ENCODE assay signal across 1 cellular context in the genomic region with DNA sequence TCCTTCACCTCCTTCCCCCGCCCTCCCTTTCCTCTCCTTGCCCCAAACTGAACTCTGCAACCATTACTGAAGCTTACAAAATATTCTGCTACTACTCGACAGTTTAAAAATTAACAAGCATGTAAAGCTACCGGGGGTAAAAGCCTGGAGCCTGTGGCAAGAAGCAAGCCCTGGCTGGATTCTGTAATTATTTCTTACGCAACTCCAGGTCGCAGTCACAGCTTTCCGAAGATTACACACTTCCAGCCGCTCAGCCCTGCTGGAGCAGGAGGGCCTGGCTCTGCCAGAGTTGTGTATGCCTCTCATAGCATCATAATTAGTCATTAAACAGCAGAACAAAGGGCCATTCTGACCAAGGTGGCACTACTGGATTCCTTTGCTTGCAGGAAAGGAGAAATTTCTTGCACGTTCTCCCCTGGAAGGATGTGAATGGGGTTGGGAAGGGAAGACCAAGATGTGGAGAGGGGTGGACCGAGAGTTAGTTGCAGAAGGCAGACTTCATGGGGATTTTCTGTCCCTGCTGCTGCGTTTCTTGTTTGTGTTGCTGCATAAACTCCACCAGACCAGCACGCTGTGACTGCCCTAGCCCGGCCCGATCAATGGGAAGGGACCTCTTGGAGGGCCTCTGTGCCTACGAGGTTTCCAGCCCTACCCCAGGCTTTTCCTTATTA.
A peak's percentile ranks its signal among the peaks of the same experiment; 100 is the strongest.
TF ChIP-seq lines count a peak whose summit lies in the region.

No MANE protein-coding gene starts in this region.

TF ChIP-seq in HepG2, 621 proteins besides CTCF, POLR2A, EP300 and RAD21 (continued from another document and continues in another):
- TF ChIP-seq ZFYVE20 (CRISPR knock-in tag; IDR thresholded peaks at IDR 0.05; ENCODE audit: borderline replicate concordance, low read depth): no peak
- TF ChIP-seq BORCS8-MEF2B (CRISPR knock-in tag; IDR thresholded peaks at IDR 0.05): peak; percentile 89
- peak; percentile 88 for TF ChIP-seq MED8 (CRISPR knock-in tag; IDR thresholded peaks at IDR 0.05; ENCODE audit: insufficient replicate concordance)
- TF ChIP-seq SRSF1 (optimal IDR thresholded peaks at IDR 0.05; ENCODE audit: low read depth, low read length): no peak
- 0 out of 2 replicates have a peak, but pooled peaks have one; percentile 51 for TF ChIP-seq GATAD1 (CRISPR knock-in tag; IDR thresholded peaks at IDR 0.05)
- TF ChIP-seq, protein P1, sequence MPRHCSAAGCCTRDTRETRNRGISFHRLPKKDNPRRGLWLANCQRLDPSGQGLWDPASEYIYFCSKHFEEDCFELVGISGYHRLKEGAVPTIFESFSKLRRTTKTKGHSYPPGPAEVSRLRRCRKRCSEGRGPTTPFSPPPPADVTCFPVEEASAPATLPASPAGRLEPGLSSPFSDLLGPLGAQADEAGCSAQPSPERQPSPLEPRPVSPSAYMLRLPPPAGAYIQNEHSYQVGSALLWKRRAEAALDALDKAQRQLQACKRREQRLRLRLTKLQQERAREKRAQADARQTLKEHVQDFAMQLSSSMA (CRISPR knock-in tag; IDR thresholded peaks at IDR 0.05): peak; percentile 83; the same call in 1 of the 2 replicates
- peak; percentile 79 for TF ChIP-seq MTA1 (CRISPR knock-in tag; IDR thresholded peaks at IDR 0.05; ENCODE audit: borderline replicate concordance)
- peak; percentile 88; the same call in 1 of the 2 replicates for TF ChIP-seq ZBTB7B (CRISPR knock-in tag; IDR thresholded peaks at IDR 0.05)
- TF ChIP-seq ZNF572 (CRISPR knock-in tag; IDR thresholded peaks at IDR 0.05): peak; percentile 79
- TF ChIP-seq RXRB (CRISPR knock-in tag; IDR thresholded peaks at IDR 0.05; ENCODE audit: borderline replicate concordance): peak; percentile 95
- no peak for TF ChIP-seq RFX3 (CRISPR knock-in tag; IDR thresholded peaks at IDR 0.05)
- TF ChIP-seq, protein P2, sequence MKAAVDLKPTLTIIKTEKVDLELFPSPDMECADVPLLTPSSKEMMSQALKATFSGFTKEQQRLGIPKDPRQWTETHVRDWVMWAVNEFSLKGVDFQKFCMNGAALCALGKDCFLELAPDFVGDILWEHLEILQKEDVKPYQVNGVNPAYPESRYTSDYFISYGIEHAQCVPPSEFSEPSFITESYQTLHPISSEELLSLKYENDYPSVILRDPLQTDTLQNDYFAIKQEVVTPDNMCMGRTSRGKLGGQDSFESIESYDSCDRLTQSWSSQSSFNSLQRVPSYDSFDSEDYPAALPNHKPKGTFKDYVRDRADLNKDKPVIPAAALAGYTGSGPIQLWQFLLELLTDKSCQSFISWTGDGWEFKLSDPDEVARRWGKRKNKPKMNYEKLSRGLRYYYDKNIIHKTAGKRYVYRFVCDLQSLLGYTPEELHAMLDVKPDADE (CRISPR knock-in tag; IDR thresholded peaks at IDR 0.05): no peak
- peak; percentile 82 for TF ChIP-seq PCBP2 (optimal IDR thresholded peaks at IDR 0.05; ENCODE audit: low read depth, low read length, poor library complexity, severe bottlenecking)
- peak; percentile 61; the same call in 1 of the 2 replicates for TF ChIP-seq MED13 (CRISPR knock-in tag; IDR thresholded peaks at IDR 0.05)
- TF ChIP-seq FOXK1 (CRISPR knock-in tag; IDR thresholded peaks at IDR 0.05; ENCODE audit: borderline replicate concordance, low read depth): peak; percentile 73
- peak; percentile 85; the same call in 1 of the 2 replicates for TF ChIP-seq TBX3 (IDR thresholded peaks at IDR 0.05; ENCODE audit: borderline replicate concordance)
- TF ChIP-seq, protein P3, sequence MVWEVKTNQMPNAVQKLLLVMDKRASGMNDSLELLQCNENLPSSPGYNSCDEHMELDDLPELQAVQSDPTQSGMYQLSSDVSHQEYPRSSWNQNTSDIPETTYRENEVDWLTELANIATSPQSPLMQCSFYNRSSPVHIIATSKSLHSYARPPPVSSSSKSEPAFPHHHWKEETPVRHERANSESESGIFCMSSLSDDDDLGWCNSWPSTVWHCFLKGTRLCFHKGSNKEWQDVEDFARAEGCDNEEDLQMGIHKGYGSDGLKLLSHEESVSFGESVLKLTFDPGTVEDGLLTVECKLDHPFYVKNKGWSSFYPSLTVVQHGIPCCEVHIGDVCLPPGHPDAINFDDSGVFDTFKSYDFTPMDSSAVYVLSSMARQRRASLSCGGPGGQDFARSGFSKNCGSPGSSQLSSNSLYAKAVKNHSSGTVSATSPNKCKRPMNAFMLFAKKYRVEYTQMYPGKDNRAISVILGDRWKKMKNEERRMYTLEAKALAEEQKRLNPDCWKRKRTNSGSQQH (CRISPR knock-in tag; IDR thresholded peaks at IDR 0.05; ENCODE audit: low read depth): peak; percentile 35; the same call in 1 of the 2 replicates
- TF ChIP-seq TRIM24 (CRISPR knock-in tag; IDR thresholded peaks at IDR 0.05): no peak
- TF ChIP-seq KAT8 (CRISPR knock-in tag; IDR thresholded peaks at IDR 0.05): peak; percentile 86
- TF ChIP-seq U2AF1 (optimal IDR thresholded peaks at IDR 0.05; ENCODE audit: low read depth, low read length): peak; percentile 57
- TF ChIP-seq TEAD3 (CRISPR knock-in tag; optimal IDR thresholded peaks at IDR 0.05; ENCODE audit: borderline replicate concordance): peak; percentile 92
- no peak for TF ChIP-seq SP140L (CRISPR knock-in tag; IDR thresholded peaks at IDR 0.05; ENCODE audit: borderline replicate concordance)
- TF ChIP-seq ZNF75D (CRISPR knock-in tag; IDR thresholded peaks at IDR 0.05; ENCODE audit: borderline replicate concordance): no peak
- peak; percentile 62; the same call in 1 of the 2 replicates for TF ChIP-seq ZNF652 (CRISPR knock-in tag; IDR thresholded peaks at IDR 0.05; ENCODE audit: borderline replicate concordance, low read depth)
- no peak; the same call in 1 of the 2 replicates for TF ChIP-seq MTF2 (CRISPR knock-in tag; IDR thresholded peaks at IDR 0.05; ENCODE audit: borderline replicate concordance)
- TF ChIP-seq ZNF556 (CRISPR knock-in tag; IDR thresholded peaks at IDR 0.05; ENCODE audit: borderline replicate concordance): no peak
- TF ChIP-seq, protein P4, sequence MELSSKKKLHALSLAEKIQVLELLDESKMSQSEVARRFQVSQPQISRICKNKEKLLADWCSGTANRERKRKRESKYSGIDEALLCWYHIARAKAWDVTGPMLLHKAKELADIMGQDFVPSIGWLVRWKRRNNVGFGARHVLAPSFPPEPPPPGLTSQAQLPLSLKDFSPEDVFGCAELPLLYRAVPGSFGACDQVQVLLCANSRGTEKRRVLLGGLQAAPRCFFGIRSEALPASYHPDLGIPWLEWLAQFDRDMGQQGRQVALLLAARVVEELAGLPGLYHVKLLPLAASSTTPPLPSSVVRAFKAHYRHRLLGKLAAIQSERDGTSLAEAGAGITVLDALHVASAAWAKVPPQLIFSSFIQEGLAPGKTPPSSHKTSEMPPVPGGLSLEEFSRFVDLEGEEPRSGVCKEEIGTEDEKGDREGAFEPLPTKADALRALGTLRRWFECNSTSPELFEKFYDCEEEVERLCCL (CRISPR knock-in tag; IDR thresholded peaks at IDR 0.05; ENCODE audit: borderline replicate concordance): no peak
- 0 out of 2 replicates have a peak, but pooled peaks have one; percentile 50 for TF ChIP-seq BHLHE40 (IDR thresholded peaks at IDR 0.05; ENCODE audit: low read length)
- TF ChIP-seq, protein P5, sequence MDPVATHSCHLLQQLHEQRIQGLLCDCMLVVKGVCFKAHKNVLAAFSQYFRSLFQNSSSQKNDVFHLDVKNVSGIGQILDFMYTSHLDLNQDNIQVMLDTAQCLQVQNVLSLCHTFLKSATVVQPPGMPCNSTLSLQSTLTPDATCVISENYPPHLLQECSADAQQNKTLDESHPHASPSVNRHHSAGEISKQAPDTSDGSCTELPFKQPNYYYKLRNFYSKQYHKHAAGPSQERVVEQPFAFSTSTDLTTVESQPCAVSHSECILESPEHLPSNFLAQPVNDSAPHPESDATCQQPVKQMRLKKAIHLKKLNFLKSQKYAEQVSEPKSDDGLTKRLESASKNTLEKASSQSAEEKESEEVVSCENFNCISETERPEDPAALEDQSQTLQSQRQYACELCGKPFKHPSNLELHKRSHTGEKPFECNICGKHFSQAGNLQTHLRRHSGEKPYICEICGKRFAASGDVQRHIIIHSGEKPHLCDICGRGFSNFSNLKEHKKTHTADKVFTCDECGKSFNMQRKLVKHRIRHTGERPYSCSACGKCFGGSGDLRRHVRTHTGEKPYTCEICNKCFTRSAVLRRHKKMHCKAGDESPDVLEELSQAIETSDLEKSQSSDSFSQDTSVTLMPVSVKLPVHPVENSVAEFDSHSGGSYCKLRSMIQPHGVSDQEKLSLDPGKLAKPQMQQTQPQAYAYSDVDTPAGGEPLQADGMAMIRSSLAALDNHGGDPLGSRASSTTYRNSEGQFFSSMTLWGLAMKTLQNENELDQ (CRISPR knock-in tag; IDR thresholded peaks at IDR 0.05; ENCODE audit: borderline replicate concordance): no peak
- TF ChIP-seq ZNF121 (CRISPR knock-in tag; IDR thresholded peaks at IDR 0.05): no peak
- TF ChIP-seq ZNF350 (CRISPR knock-in tag; IDR thresholded peaks at IDR 0.05; ENCODE audit: borderline replicate concordance, low read depth): peak; percentile 90
- 0 out of 2 replicates have a peak, but pooled peaks have one; percentile 16 for TF ChIP-seq TSC22D2 (CRISPR knock-in tag; IDR thresholded peaks at IDR 0.05; ENCODE audit: borderline replicate concordance)
- no peak for TF ChIP-seq RFXAP (CRISPR knock-in tag; IDR thresholded peaks at IDR 0.05; ENCODE audit: borderline replicate concordance)
- peak; percentile 78 for TF ChIP-seq ZNF781 (CRISPR knock-in tag; IDR thresholded peaks at IDR 0.05; ENCODE audit: borderline replicate concordance, not compliant biosample characterization)
- TF ChIP-seq YY1 (IDR thresholded peaks at IDR 0.05; ENCODE audit: insufficient read depth, insufficient replicate concordance, low read depth, low read length): no peak
- TF ChIP-seq, protein P6, sequence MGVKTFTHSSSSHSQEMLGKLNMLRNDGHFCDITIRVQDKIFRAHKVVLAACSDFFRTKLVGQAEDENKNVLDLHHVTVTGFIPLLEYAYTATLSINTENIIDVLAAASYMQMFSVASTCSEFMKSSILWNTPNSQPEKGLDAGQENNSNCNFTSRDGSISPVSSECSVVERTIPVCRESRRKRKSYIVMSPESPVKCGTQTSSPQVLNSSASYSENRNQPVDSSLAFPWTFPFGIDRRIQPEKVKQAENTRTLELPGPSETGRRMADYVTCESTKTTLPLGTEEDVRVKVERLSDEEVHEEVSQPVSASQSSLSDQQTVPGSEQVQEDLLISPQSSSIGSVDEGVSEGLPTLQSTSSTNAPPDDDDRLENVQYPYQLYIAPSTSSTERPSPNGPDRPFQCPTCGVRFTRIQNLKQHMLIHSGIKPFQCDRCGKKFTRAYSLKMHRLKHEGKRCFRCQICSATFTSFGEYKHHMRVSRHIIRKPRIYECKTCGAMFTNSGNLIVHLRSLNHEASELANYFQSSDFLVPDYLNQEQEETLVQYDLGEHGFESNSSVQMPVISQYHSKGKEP (CRISPR knock-in tag; IDR thresholded peaks at IDR 0.05): no peak
- no peak; the same call in 1 of the 2 replicates for TF ChIP-seq ZSCAN20 (CRISPR knock-in tag; IDR thresholded peaks at IDR 0.05; ENCODE audit: borderline replicate concordance)
- TF ChIP-seq ZSCAN9 (CRISPR knock-in tag; IDR thresholded peaks at IDR 0.05; ENCODE audit: borderline replicate concordance): peak; percentile 93; the same call in 1 of the 2 replicates
- peak; percentile 88 for TF ChIP-seq FOXA3 (CRISPR knock-in tag; IDR thresholded peaks at IDR 0.05)
- peak; percentile 83 for TF ChIP-seq ZNF317 (CRISPR knock-in tag; IDR thresholded peaks at IDR 0.05)
- peak; percentile 96 for TF ChIP-seq HDAC2 (CRISPR knock-in tag; IDR thresholded peaks at IDR 0.05)
- TF ChIP-seq, protein P7, sequence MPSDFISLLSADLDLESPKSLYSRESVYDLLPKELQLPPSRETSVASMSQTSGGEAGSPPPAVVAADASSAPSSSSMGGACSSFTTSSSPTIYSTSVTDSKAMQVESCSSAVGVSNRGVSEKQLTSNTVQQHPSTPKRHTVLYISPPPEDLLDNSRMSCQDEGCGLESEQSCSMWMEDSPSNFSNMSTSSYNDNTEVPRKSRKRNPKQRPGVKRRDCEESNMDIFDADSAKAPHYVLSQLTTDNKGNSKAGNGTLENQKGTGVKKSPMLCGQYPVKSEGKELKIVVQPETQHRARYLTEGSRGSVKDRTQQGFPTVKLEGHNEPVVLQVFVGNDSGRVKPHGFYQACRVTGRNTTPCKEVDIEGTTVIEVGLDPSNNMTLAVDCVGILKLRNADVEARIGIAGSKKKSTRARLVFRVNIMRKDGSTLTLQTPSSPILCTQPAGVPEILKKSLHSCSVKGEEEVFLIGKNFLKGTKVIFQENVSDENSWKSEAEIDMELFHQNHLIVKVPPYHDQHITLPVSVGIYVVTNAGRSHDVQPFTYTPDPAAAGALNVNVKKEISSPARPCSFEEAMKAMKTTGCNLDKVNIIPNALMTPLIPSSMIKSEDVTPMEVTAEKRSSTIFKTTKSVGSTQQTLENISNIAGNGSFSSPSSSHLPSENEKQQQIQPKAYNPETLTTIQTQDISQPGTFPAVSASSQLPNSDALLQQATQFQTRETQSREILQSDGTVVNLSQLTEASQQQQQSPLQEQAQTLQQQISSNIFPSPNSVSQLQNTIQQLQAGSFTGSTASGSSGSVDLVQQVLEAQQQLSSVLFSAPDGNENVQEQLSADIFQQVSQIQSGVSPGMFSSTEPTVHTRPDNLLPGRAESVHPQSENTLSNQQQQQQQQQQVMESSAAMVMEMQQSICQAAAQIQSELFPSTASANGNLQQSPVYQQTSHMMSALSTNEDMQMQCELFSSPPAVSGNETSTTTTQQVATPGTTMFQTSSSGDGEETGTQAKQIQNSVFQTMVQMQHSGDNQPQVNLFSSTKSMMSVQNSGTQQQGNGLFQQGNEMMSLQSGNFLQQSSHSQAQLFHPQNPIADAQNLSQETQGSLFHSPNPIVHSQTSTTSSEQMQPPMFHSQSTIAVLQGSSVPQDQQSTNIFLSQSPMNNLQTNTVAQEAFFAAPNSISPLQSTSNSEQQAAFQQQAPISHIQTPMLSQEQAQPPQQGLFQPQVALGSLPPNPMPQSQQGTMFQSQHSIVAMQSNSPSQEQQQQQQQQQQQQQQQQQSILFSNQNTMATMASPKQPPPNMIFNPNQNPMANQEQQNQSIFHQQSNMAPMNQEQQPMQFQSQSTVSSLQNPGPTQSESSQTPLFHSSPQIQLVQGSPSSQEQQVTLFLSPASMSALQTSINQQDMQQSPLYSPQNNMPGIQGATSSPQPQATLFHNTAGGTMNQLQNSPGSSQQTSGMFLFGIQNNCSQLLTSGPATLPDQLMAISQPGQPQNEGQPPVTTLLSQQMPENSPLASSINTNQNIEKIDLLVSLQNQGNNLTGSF (CRISPR knock-in tag; IDR thresholded peaks at IDR 0.05): no peak
- TF ChIP-seq TBX2 (CRISPR knock-in tag; IDR thresholded peaks at IDR 0.05; ENCODE audit: borderline replicate concordance): peak; percentile 99
- no peak; the same call in 1 of the 2 replicates for TF ChIP-seq YEATS4 (CRISPR knock-in tag; IDR thresholded peaks at IDR 0.05; ENCODE audit: borderline replicate concordance)
- TF ChIP-seq ZMYM3 (CRISPR knock-in tag; IDR thresholded peaks at IDR 0.05): peak; percentile 83; the same call in 1 of the 2 replicates
- TF ChIP-seq, protein P8, sequence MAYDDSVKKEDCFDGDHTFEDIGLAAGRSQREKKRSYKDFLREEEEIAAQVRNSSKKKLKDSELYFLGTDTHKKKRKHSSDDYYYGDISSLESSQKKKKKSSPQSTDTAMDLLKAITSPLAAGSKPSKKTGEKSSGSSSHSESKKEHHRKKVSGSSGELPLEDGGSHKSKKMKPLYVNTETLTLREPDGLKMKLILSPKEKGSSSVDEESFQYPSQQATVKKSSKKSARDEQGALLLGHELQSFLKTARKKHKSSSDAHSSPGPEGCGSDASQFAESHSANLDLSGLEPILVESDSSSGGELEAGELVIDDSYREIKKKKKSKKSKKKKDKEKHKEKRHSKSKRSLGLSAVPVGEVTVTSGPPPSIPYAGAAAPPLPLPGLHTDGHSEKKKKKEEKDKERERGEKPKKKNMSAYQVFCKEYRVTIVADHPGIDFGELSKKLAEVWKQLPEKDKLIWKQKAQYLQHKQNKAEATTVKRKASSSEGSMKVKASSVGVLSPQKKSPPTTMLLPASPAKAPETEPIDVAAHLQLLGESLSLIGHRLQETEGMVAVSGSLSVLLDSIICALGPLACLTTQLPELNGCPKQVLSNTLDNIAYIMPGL (CRISPR knock-in tag; IDR thresholded peaks at IDR 0.05; ENCODE audit: borderline replicate concordance in 1 of 2, low read depth in 1 of 2): peak; percentile 53 to 75; a peak in 3 of 4 replicates
- no peak for TF ChIP-seq HHEX (CRISPR knock-in tag; IDR thresholded peaks at IDR 0.05)
